1 cellular context compared by ENCODE assay signal in genomic region chr9:12934515-12935301, GRCh38.
TF ChIP-seq lines count a peak whose summit lies in the region.

No MANE protein-coding gene starts in this region.

TF ChIP-seq in H1, 55 proteins besides CTCF, POLR2A, EP300 and RAD21:
- no peak for TF ChIP-seq SUZ12 (IDR thresholded peaks at IDR 0.05; ENCODE audit: low read length)
- TF ChIP-seq, protein P1, sequence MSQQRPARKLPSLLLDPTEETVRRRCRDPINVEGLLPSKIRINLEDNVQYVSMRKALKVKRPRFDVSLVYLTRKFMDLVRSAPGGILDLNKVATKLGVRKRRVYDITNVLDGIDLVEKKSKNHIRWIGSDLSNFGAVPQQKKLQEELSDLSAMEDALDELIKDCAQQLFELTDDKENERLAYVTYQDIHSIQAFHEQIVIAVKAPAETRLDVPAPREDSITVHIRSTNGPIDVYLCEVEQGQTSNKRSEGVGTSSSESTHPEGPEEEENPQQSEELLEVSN (IDR thresholded peaks at IDR 0.05) = no peak
- no peak for TF ChIP-seq ASH2L (IDR thresholded peaks at IDR 0.05; ENCODE audit: low read length)
- TF ChIP-seq CHD2 (IDR thresholded peaks at IDR 0.05; ENCODE audit: low read length) = no peak
- TF ChIP-seq HDAC6 (IDR thresholded peaks at IDR 0.05; ENCODE audit: low read depth, low read length) = no peak
- no peak for TF ChIP-seq RXRA (IDR thresholded peaks at IDR 0.05; ENCODE audit: insufficient read depth, low read depth, low read length)
- no peak for TF ChIP-seq EGR1 (IDR thresholded peaks at IDR 0.05; ENCODE audit: borderline replicate concordance, low read depth, low read length)
- no peak for TF ChIP-seq RNF2 (IDR thresholded peaks at IDR 0.05; ENCODE audit: borderline replicate concordance, low read depth, low read length, missing control alignments, poor library complexity, severe bottlenecking)
TF ChIP-seq in H1: peak in this region for 0.
